Comparison of ENCODE assay signal across 10 cellular contexts in the genomic region with DNA sequence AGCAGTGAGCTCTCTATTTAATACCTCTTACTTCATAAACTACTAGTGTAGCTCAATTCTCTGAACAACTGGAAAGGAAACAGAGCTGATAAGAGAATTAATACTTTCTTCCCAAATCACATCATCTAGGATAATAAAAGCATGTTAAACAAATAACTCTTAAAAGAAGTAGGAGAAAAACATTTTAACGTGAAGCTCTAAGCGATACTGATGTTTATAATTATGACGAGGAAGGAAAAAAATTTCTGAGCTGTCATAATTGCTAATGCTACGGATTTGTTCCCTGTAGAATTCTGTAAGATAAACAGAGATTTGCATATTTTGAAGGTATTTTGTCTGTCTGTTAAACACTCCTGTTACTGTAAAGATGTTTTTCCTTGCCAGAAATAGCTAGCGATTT.
DNase-seq lines count a peak whose midpoint lies in the region; ATAC-seq and TF ChIP-seq lines count a peak whose summit lies in the region.
"Had no signal": no experiment of that assay in that cellular context is flagged by ENCODE, and none has a peak within 500 bp of the region (broad histone marks: within the 10 kb centered on the region; RNA-seq: fewer than 3 reads in every experiment).

No MANE protein-coding gene starts in this region.

- H2AFZ ChIP-seq in GM23248 = peak overlapping the region; percentile 71

- H3K4me3 Mint-ChIP-seq in central memory CD8-positive, alpha-beta T cell = no peak overlapping the region
- H3K4me3 Mint-ChIP-seq in natural killer cell treated with Interleukin-12 subunit alpha and Interleukin-12 subunit beta and Interleukin-15 and Interleukin-18, amount 100 ng/mL, for 72 hours = peak overlapping the region; percentile 89

- in situ Hi-C loops in GM23248 (cut with MboI) = no loop called here

- H3K9ac ChIP-seq in GM23248 = peak overlapping the region; percentile 47

- WGBS in GM23248 (ENCODE audit: low coverage in 1 of 2, low lambda C conversion rate in 2 of 2, missing lambda C conversion rate in 2 of 2), 2 experiments = 13 to 14% methylated on average over 5 of the region's 5 CpGs

- ATAC-seq in central memory CD8-positive, alpha-beta T cell (replicated peaks; ENCODE audit: extremely low read depth, poor library complexity, severe bottlenecking) = no peak
- no peak for ATAC-seq in natural killer cell treated with Interleukin-12 subunit alpha and Interleukin-12 subunit beta and Interleukin-15 and Interleukin-18, amount 100 ng/mL, for 72 hours
- ATAC-seq in HG03457 (IDR thresholded peaks at IDR 0.05; ENCODE audit: unreplicated experiment) = no peak

- H3K9me2 ChIP-seq in GM23248 (ENCODE audit: insufficient read depth) = no peaks in the 10 kb centered on the region

- H3K4me1 ChIP-seq in GM23248 (ENCODE audit: insufficient read depth) = peaks cover 13% of the 10 kb centered on the region

- peaks cover 37% of the 10 kb centered on the region for H3K4me1 Mint-ChIP-seq in central memory CD8-positive, alpha-beta T cell
- peaks cover 38 to 39% of the 10 kb centered on the region in 2 donors for H3K4me1 Mint-ChIP-seq in natural killer cell treated with Interleukin-12 subunit alpha and Interleukin-12 subunit beta and Interleukin-15 and Interleukin-18, amount 100 ng/mL, for 72 hours (ENCODE audit: low read depth in 2 of 2)

- H3K27ac ChIP-seq in AG04450 (ENCODE audit: low read depth, low read length) (peak overlapping the region; percentile 79), GM23248 (peak overlapping the region; percentile 19)

- DNase-seq in AG04450 (ENCODE audit: low read depth, low spot score) (no peak), GM23248 (peak; percentile 30), Ammon's horn (ENCODE audit: low spot score) (no peak), NCI-H2081 treated with DMSO at 0.1 percent for 48 hours (lab: John Stamatoyannopoulos, UW) (no peak)
- DNase-seq in central memory CD8-positive, alpha-beta T cell (ENCODE audit: low spot score in 2 of 2) = no peak
- DNase-seq in natural killer cell treated with Interleukin-12 subunit alpha and Interleukin-12 subunit beta and Interleukin-15 and Interleukin-18, amount 100 ng/mL, for 72 hours (ENCODE audit: low spot score) = no peak
- DNase-seq: mammary epithelial cell; posterior cingulate gyrus; stimulated activated CD4-positive, alpha-beta T cell treated with anti-CD3 and anti-CD28 coated beads, Interleukin-2, amount 100 ng/mL, for 24 hours had no signal

- CTCF ChIA-PET in AG04450 (lab: Charles Lee) = interaction anchor here (0.6 to 1.3 kb wide), 4 partner anchors 13 to 361 kb away, joined by 3 to 4 read pairs (median 3); no protein-coding TSS in a partner anchor

- peaks cover 21% of the 10 kb centered on the region for H3K36me3 Mint-ChIP-seq in central memory CD8-positive, alpha-beta T cell (ENCODE audit: insufficient read depth)
- H3K36me3 Mint-ChIP-seq in natural killer cell treated with Interleukin-12 subunit alpha and Interleukin-12 subunit beta and Interleukin-15 and Interleukin-18, amount 100 ng/mL, for 72 hours = peaks cover 7% of the 10 kb centered on the region

- H3K27me3 Mint-ChIP-seq in central memory CD8-positive, alpha-beta T cell = no peaks in the 10 kb centered on the region
- H3K27me3 Mint-ChIP-seq in natural killer cell treated with Interleukin-12 subunit alpha and Interleukin-12 subunit beta and Interleukin-15 and Interleukin-18, amount 100 ng/mL, for 72 hours = peaks cover 0 to 10% of the 10 kb centered on the region in 2 donors

- H3K27ac Mint-ChIP-seq in central memory CD8-positive, alpha-beta T cell (ENCODE audit: low read depth) = peak overlapping the region; percentile 85
- peak overlapping the region; percentile 88 to 94 for H3K27ac Mint-ChIP-seq in natural killer cell treated with Interleukin-12 subunit alpha and Interleukin-12 subunit beta and Interleukin-15 and Interleukin-18, amount 100 ng/mL, for 72 hours

- no peaks in the 10 kb centered on the region for H3K79me2 ChIP-seq in GM23248 (ENCODE audit: insufficient read depth)

- H3K4me3 ChIP-seq in AG04450 (ENCODE audit: low read depth, low read length) (no peak overlapping the region), GM23248 (peak overlapping the region; percentile 50)

- peaks cover 3% of the 10 kb centered on the region; the same call in 1 of the 2 replicates for H3F3A ChIP-seq in GM23248 (ENCODE audit: insufficient read depth)

- H3K27me3 ChIP-seq in AG04450 (ENCODE audit: control insufficient read depth, insufficient read depth, low read length) (no peaks in the 10 kb centered on the region), GM23248 (replicated peaks; ENCODE audit: insufficient read depth) (no peaks in the 10 kb centered on the region)

- H3K36me3 ChIP-seq in GM23248 (ENCODE audit: low read depth) = no peaks in the 10 kb centered on the region

- peaks cover 3% of the 10 kb centered on the region; the same call in 1 of the 2 replicates for H3K9me3 ChIP-seq in AG04450 (ENCODE audit: control insufficient read depth, insufficient read depth, low read length)
- H3K9me3 ChIP-seq in GM23248 (ENCODE audit: low read depth) = no peaks in the 10 kb centered on the region

- TF ChIP-seq CTCF in AG04450 (IDR thresholded peaks at IDR 0.05; ENCODE audit: low read depth, low read length) = no peak

- no peaks in the 10 kb centered on the region for H3K9me3 Mint-ChIP-seq in central memory CD8-positive, alpha-beta T cell
- H3K9me3 Mint-ChIP-seq in natural killer cell treated with Interleukin-12 subunit alpha and Interleukin-12 subunit beta and Interleukin-15 and Interleukin-18, amount 100 ng/mL, for 72 hours = no peaks in the 10 kb centered on the region

- POLR2A ChIA-PET in AG04450 (lab: Yijun Ruan, JAX) = interaction anchor here (0.9 kb wide), 1 partner anchor 22 kb away, joined by 3 read pairs; no protein-coding TSS in a partner anchor

- H3K4me2 ChIP-seq in GM23248 (ENCODE audit: unreplicated experiment) = peak overlapping the region; percentile 46

- no peaks in the 10 kb centered on the region for H4K20me1 ChIP-seq in GM23248 (ENCODE audit: insufficient read depth)
